ENCODE assay signal across 15 cellular contexts in genomic region chr20:37565134-37565811, GRCh38. TPM values are rescaled to one million over a fixed set of nuclear protein-coding genes. Genes with fewer than 3 reads are reported as not detected.
DNase-seq lines count a peak whose midpoint lies in the region; FAIRE-seq and TF ChIP-seq lines count a peak whose summit lies in the region.
"Had no signal": no experiment of that assay in that cellular context is flagged by ENCODE, and none has a peak within 500 bp of the region (broad histone marks: within the 10 kb centered on the region; RNA-seq: fewer than 3 reads in every experiment).

No MANE protein-coding gene starts in this region.

- H3K9me3 Mint-ChIP-seq in neural progenitor cell = no peaks in the 10 kb centered on the region
- H3K9me3 Mint-ChIP-seq: CD4-positive, alpha-beta T cell; endodermal cell; H9; T-helper 2 cell treated with Interferon-gamma antibody and Interleukin-4, amounts not matched to agents 5 μg/mL and 100 μg/mL, for 36 hours had no signal

- H3K14ac ChIP-seq in mesenchymal stem cell (ENCODE audit: low read length in 2 of 2) = no peak overlapping the region

- peak overlapping the region; percentile 56 for H3K4me3 Mint-ChIP-seq in neural progenitor cell
- H3K4me3 Mint-ChIP-seq: CD4-positive, alpha-beta T cell; endodermal cell; T-helper 2 cell treated with Interferon-gamma antibody and Interleukin-4, amounts not matched to agents 5 μg/mL and 100 μg/mL, for 36 hours had no signal

- H3K27ac ChIP-seq in SJCRH30 = no peak overlapping the region; the same call in 1 of the 2 replicates
- no peak overlapping the region for H3K27ac ChIP-seq in neural progenitor cell
- H3K27ac ChIP-seq in mesenchymal stem cell (ENCODE audit: low read length, poor library complexity, severe bottlenecking) = no peak overlapping the region
- H3K27ac ChIP-seq: breast epithelium, HL-60 had no signal

- H3K27me3 Mint-ChIP-seq in neural progenitor cell (ENCODE audit: insufficient read depth, low read depth) = peaks cover 25% of the 10 kb centered on the region

- H2AK5ac ChIP-seq in mesenchymal stem cell (ENCODE audit: low read length, severe bottlenecking) = no peak overlapping the region

- no peak overlapping the region for H4K8ac ChIP-seq in mesenchymal stem cell (ENCODE audit: low read length)

- H3K4me1 ChIP-seq in SJCRH30 (peaks cover 37% of the 10 kb centered on the region), neural progenitor cell (peaks cover 31% of the 10 kb centered on the region), mesenchymal stem cell (ENCODE audit: control insufficient read depth, insufficient read depth, low read depth, low read length) (peaks cover 7% of the 10 kb centered on the region)
- H3K4me1 ChIP-seq: breast epithelium had no signal

- H3K27ac Mint-ChIP-seq in neural progenitor cell = peak overlapping the region; percentile 87
- H3K27ac Mint-ChIP-seq: CD4-positive, alpha-beta T cell; endodermal cell; H9; T-helper 2 cell treated with Interferon-gamma antibody and Interleukin-4, amounts not matched to agents 5 μg/mL and 100 μg/mL, for 36 hours had no signal

- no peaks in the 10 kb centered on the region for H3K79me1 ChIP-seq in mesenchymal stem cell (replicated peaks; ENCODE audit: low read length, poor library complexity, severe bottlenecking)

- no peaks in the 10 kb centered on the region for H3K79me2 ChIP-seq in neural progenitor cell (ENCODE audit: low read depth)

- peak; percentile 33 for DNase-seq in COR-L47 (lab: John Stamatoyannopoulos, UW)
- no peak for DNase-seq in HTR-8/SVneo (ENCODE audit: insufficient read length, low spot score)
- DNase-seq in SJCRH30 = peak; percentile 72 to 85
- peak; percentile 65 for DNase-seq in neural progenitor cell (ENCODE audit: low spot score)
- DNase-seq in mesenchymal stem cell = no peak
- DNase-seq in cerebellum (ENCODE audit: low spot score) = no peak
- DNase-seq in GM10266 (ENCODE audit: extremely low spot score) = no peak

- H3K36me3 ChIP-seq in SJCRH30 = no peaks in the 10 kb centered on the region
- no peaks in the 10 kb centered on the region for H3K36me3 ChIP-seq in neural progenitor cell
- H3K36me3 ChIP-seq in mesenchymal stem cell (ENCODE audit: control insufficient read depth in 1 of 2, insufficient read depth in 2 of 2, low read depth in 1 of 2, low read length in 2 of 2) = no peaks in the 10 kb centered on the region
- H3K36me3 ChIP-seq: breast epithelium had no signal

- H2AFZ ChIP-seq in neural progenitor cell (replicated peaks) (no peak overlapping the region), mesenchymal stem cell (ENCODE audit: low read depth, low read length) (no peak overlapping the region)

- H2BK120ac ChIP-seq in mesenchymal stem cell (ENCODE audit: low read depth, low read length) = no peak overlapping the region

- H2BK12ac ChIP-seq in mesenchymal stem cell (ENCODE audit: low read length in 2 of 2) = no peak overlapping the region

- H3K4me3 ChIP-seq in SJCRH30 (no peak overlapping the region), neural progenitor cell (no peak overlapping the region), mesenchymal stem cell (ENCODE audit: insufficient read depth in 1 of 2, low read depth in 1 of 2, low read length in 2 of 2) (no peak overlapping the region)
- H3K4me3 ChIP-seq: breast epithelium had no signal

- TF ChIP-seq CTCF in neural progenitor cell (IDR thresholded peaks at IDR 0.05) = no peak
- no peak for TF ChIP-seq CTCF in GM10266 (IDR thresholded peaks at IDR 0.05; ENCODE audit: control insufficient read depth, insufficient read depth, low read depth, missing control alignments)

- peaks cover 33% of the 10 kb centered on the region for H3K4me1 Mint-ChIP-seq in neural progenitor cell

- no peak overlapping the region for H4K91ac ChIP-seq in mesenchymal stem cell (ENCODE audit: low read length)

- H3K4me2 ChIP-seq in neural progenitor cell (peak overlapping the region; percentile 50), mesenchymal stem cell (ENCODE audit: low read length, poor library complexity, severe bottlenecking) (no peak overlapping the region)

- no peak overlapping the region for H3K18ac ChIP-seq in mesenchymal stem cell (ENCODE audit: low read depth in 1 of 2, low read length in 2 of 2)

- no peaks in the 10 kb centered on the region for H3K36me3 Mint-ChIP-seq in neural progenitor cell

- H2BK5ac ChIP-seq in mesenchymal stem cell (ENCODE audit: low read depth, low read length, poor library complexity, severe bottlenecking) = no peak overlapping the region

- H3K9ac ChIP-seq in neural progenitor cell (no peak overlapping the region), mesenchymal stem cell (ENCODE audit: low read length) (no peak overlapping the region)

- WGBS in mesenchymal stem cell = 75% methylated on average over 12 of the region's 14 CpGs

- 0 out of 2 replicates have a peak, but pooled peaks cover 4% of the 10 kb centered on the region for H3K27me3 ChIP-seq in SJCRH30
- peaks cover 9% of the 10 kb centered on the region for H3K27me3 ChIP-seq in neural progenitor cell
- H3K27me3 ChIP-seq in mesenchymal stem cell (ENCODE audit: control insufficient read depth in 1 of 2, insufficient read depth in 1 of 2, low read length in 2 of 2) = peaks cover 68 to 81% of the 10 kb centered on the region in 2 experiments

- H3K4ac ChIP-seq in mesenchymal stem cell (ENCODE audit: low read depth in 1 of 2, low read length in 2 of 2) = no peak overlapping the region

- no peaks in the 10 kb centered on the region for H4K20me1 ChIP-seq in neural progenitor cell (ENCODE audit: low read depth)

- H3K9me3 ChIP-seq in SJCRH30 (replicated peaks) (no peaks in the 10 kb centered on the region), neural progenitor cell (ENCODE audit: low read depth) (no peaks in the 10 kb centered on the region), mesenchymal stem cell (ENCODE audit: control insufficient read depth, low read length) (no peaks in the 10 kb centered on the region)
- H3K9me3 ChIP-seq: breast epithelium had no signal

- no peak overlapping the region for H2BK15ac ChIP-seq in mesenchymal stem cell (ENCODE audit: low read depth, poor library complexity, severe bottlenecking)

- H3F3A ChIP-seq in neural progenitor cell (ENCODE audit: low read depth) = peaks cover 10% of the 10 kb centered on the region

- FAIRE-seq in HTR-8/SVneo (lab: Jason Lieb, UNC) = peak; percentile 46
- FAIRE-seq: islet of Langerhans had no signal

- no peak overlapping the region for H3K23ac ChIP-seq in mesenchymal stem cell (ENCODE audit: low read length in 2 of 2)

RNA-seq across cellular contexts. Expression of gene BLCAP, which starts 37.6 kb away (rescaled TPM):
- total RNA-seq in SJCRH30 (2014; rRNA removed; shearing (Covaris generic)) = 172 and 191 TPM in 2 replicates
- total RNA-seq in neural progenitor cell (ENCODE audit: low replicate concordance) (46.4 and 74.3 TPM in 2 replicates), cerebellum (107 TPM)
- 45.0 TPM for polyA plus RNA-seq in mesenchymal stem cell (2013, experiment 1 of 2)
- polyA plus RNA-seq in mesenchymal stem cell (2013, experiment 2 of 2) = 45.3 TPM

RNA-seq across cellular contexts. Expression of gene NNAT, which starts 44.2 kb away (rescaled TPM):
- total RNA-seq in SJCRH30 (2014; rRNA removed; shearing (Covaris generic)) = not detected in 2 replicates
- 0.37 TPM in 1 of 2 replicates, not detected in the other for total RNA-seq in neural progenitor cell (ENCODE audit: low replicate concordance)
- 3.2 TPM for polyA plus RNA-seq in mesenchymal stem cell (2013, experiment 1 of 2)
- 2.7 TPM for polyA plus RNA-seq in mesenchymal stem cell (2013, experiment 2 of 2)
- total RNA-seq in cerebellum = 629 TPM
- total RNA-seq: CD4-positive, alpha-beta T cell; NCI-H460 had no signal

Comparison
In these comparisons a context has a peak if more than half of its experiments do, and no peak if none do; other contexts are left out.
1. DNase-seq: peak in COR-L47 (single experiment), SJCRH30 (2 of 2) and neural progenitor cell (single experiment); none in HTR-8/SVneo (single experiment), mesenchymal stem cell (single experiment), cerebellum (single experiment) and GM10266 (single experiment).
2. RNA of gene NNAT, which starts 44.2 kb away (total RNA-seq): 629 TPM in cerebellum (single experiment); not detected in SJCRH30 and 0.37 TPM in neural progenitor cell; every median in the first group is over 100 times any median in the second.